Comparison of ENCODE assay signal across 8 cellular contexts in the genomic region with DNA sequence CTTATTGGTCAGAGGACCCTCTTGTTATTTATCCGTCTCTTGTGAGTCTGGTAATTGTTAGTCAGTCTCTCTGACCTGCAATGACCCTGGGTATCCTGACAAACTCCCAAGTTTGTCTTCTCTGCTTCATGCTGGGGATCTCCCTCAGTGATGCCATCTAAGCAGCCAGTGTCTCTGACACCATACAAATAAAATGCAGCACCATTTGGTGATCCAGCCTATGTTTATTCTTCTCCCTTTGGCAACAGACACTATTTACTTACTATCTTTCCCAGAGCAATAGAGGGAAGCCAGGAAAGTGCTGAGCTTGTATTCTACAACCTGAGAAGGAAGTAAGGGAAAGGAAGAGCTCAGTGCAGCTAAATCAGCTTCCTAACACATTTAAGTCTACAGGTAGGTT. TPM values are rescaled to one million over a fixed set of nuclear protein-coding genes. Genes with fewer than 3 reads are reported as not detected.
A peak's percentile ranks its signal among the peaks of the same experiment; 100 is the strongest.
DNase-seq lines count a peak whose midpoint lies in the region; ATAC-seq, FAIRE-seq and TF ChIP-seq lines count a peak whose summit lies in the region.

No MANE protein-coding gene starts in this region.

- peak overlapping the region; percentile 39; the same call in 1 of the 2 replicates for H3K9ac ChIP-seq in SK-N-SH

- no peaks in the 10 kb centered on the region for H3K9me2 ChIP-seq in SK-N-SH

- peaks cover 4% of the 10 kb centered on the region for H3F3A ChIP-seq in SK-N-SH (replicated peaks; ENCODE audit: insufficient read depth)

- no peaks in the 10 kb centered on the region for H3K9me3 ChIP-seq in SK-N-SH
- H3K9me3 ChIP-seq in A673 (ENCODE audit: low read depth, low read length, poor library complexity, severe bottlenecking) = no peaks in the 10 kb centered on the region

- H2AFZ ChIP-seq in SK-N-SH (ENCODE audit: low read depth) = no peak overlapping the region

- FAIRE-seq in D721Med (lab: Jason Lieb, UNC) = no peak

- no peak for ATAC-seq in HG03439 (IDR thresholded peaks at IDR 0.05; ENCODE audit: unreplicated experiment)

- no peak for TF ChIP-seq RAD21 in SK-N-SH (IDR thresholded peaks at IDR 0.05; ENCODE audit: low read length)

- H3K79me2 ChIP-seq in SK-N-SH (ENCODE audit: insufficient read depth) = peaks cover 51% of the 10 kb centered on the region

- BruUV-seq in A673 (replicated peaks; lab: Mats Ljungman, UMichigan) = no TSS peak

- H3K4me1 ChIP-seq in SK-N-SH (ENCODE audit: control insufficient read depth in 1 of 2, insufficient read depth in 2 of 2, low read depth in 1 of 2, low read length in 1 of 2) = peaks cover 4 to 11% of the 10 kb centered on the region in 2 experiments; a peak in 2 of 4 replicates
- H3K4me1 ChIP-seq in A673 (ENCODE audit: insufficient read depth, low read length, poor library complexity, severe bottlenecking) = peaks cover 52% of the 10 kb centered on the region

- no peak for TF ChIP-seq CTCF in SK-N-SH (IDR thresholded peaks at IDR 0.05)
- TF ChIP-seq CTCF in fibroblast of villous mesenchyme (IDR thresholded peaks at IDR 0.05; ENCODE audit: insufficient read depth, low read depth, low read length) = no peak
- TF ChIP-seq CTCF in A673 (conservative IDR thresholded peaks at IDR 0.05; ENCODE audit: low read depth, low read length) = no peak
- no peak for TF ChIP-seq CTCF in D721Med (IDR thresholded peaks at IDR 0.05; ENCODE audit: insufficient read depth, missing control alignments)

- CTCF ChIA-PET in SK-N-SH (lab: Yijun Ruan, JAX) = no interaction called here
- CTCF ChIA-PET in A673 (lab: Charles Lee) = no interaction called here

- intact Hi-C loops in A673 (cut with micrococcal nuclease; ENCODE audit: unreplicated experiment) = no loop called here

- TF ChIP-seq EP300 in SK-N-SH (IDR thresholded peaks at IDR 0.05; ENCODE audit: borderline replicate concordance in 1 of 2, low read depth in 1 of 2, low read length in 1 of 2) = no peak

- H3K27me3 ChIP-seq in SK-N-SH (ENCODE audit: insufficient read depth) (no peaks in the 10 kb centered on the region), A673 (replicated peaks; ENCODE audit: insufficient read depth, low read depth, low read length, poor library complexity) (no peaks in the 10 kb centered on the region)

- POLR2A ChIA-PET in SK-N-SH (lab: Yijun Ruan, JAX) = no interaction called here
- POLR2A ChIA-PET in A673 (lab: Charles Lee; ENCODE audit: low non-redundant PET) = no interaction called here

- H3K4me2 ChIP-seq in SK-N-SH = no peak overlapping the region

- DNase-seq in A172 (ENCODE audit: low spot score) (peak; percentile 40), ELR (ENCODE audit: low read depth) (peak; percentile 53), SK-N-SH (no peak), fibroblast of villous mesenchyme (ENCODE audit: low read depth) (peak; percentile 43), A673 (ENCODE audit: low spot score) (no peak), NCI-H1417 (lab: John Stamatoyannopoulos, UW) (no peak), D721Med (ENCODE audit: insufficient read length, low spot score) (no peak)

- H3K36me3 ChIP-seq in SK-N-SH (replicated peaks in 1 of 2; ENCODE audit: control insufficient read depth in 1 of 2, insufficient read depth in 2 of 2, low read length in 1 of 2) (peaks cover 0 to 6% of the 10 kb centered on the region in 2 experiments), A673 (ENCODE audit: insufficient read depth, low read length, poor library complexity, severe bottlenecking) (no peaks in the 10 kb centered on the region)

- H3K4me3 ChIP-seq in SK-N-SH (ENCODE audit: low read depth in 2 of 2, low read length in 1 of 2) = no peak overlapping the region
- H3K4me3 ChIP-seq in fibroblast of villous mesenchyme (ENCODE audit: low read depth, low read length) = no peak overlapping the region
- no peak overlapping the region for H3K4me3 ChIP-seq in A673 (ENCODE audit: low read depth, low read length, poor library complexity, severe bottlenecking)

- peak overlapping the region in 1 of 2 experiments; percentile 56; a peak in 2 of 4 replicates for H3K27ac ChIP-seq in SK-N-SH (ENCODE audit: low read depth in 2 of 2, low read length in 1 of 2)
- no peak overlapping the region for H3K27ac ChIP-seq in A673 (ENCODE audit: low read depth, low read length, poor library complexity, severe bottlenecking)

- H4K20me1 ChIP-seq in SK-N-SH (ENCODE audit: insufficient read depth) = peaks cover 29% of the 10 kb centered on the region

- 86% methylated on average over 1 of the region's 1 CpG for WGBS in SK-N-SH (ENCODE audit: low lambda C conversion rate)

TF ChIP-seq in SK-N-SH, 30 proteins besides CTCF, POLR2A, EP300 and RAD21:
- TF ChIP-seq FOXJ3 (CRISPR knock-in tag; IDR thresholded peaks at IDR 0.05) (no peak), RXRA (IDR thresholded peaks at IDR 0.05; ENCODE audit: borderline replicate concordance, low read depth) (peak; percentile 25; the same call in 1 of the 2 replicates), JUND (IDR thresholded peaks at IDR 0.05) (no peak), NFIC (IDR thresholded peaks at IDR 0.05; ENCODE audit: borderline replicate concordance) (no peak)
- TF ChIP-seq, protein P1, sequence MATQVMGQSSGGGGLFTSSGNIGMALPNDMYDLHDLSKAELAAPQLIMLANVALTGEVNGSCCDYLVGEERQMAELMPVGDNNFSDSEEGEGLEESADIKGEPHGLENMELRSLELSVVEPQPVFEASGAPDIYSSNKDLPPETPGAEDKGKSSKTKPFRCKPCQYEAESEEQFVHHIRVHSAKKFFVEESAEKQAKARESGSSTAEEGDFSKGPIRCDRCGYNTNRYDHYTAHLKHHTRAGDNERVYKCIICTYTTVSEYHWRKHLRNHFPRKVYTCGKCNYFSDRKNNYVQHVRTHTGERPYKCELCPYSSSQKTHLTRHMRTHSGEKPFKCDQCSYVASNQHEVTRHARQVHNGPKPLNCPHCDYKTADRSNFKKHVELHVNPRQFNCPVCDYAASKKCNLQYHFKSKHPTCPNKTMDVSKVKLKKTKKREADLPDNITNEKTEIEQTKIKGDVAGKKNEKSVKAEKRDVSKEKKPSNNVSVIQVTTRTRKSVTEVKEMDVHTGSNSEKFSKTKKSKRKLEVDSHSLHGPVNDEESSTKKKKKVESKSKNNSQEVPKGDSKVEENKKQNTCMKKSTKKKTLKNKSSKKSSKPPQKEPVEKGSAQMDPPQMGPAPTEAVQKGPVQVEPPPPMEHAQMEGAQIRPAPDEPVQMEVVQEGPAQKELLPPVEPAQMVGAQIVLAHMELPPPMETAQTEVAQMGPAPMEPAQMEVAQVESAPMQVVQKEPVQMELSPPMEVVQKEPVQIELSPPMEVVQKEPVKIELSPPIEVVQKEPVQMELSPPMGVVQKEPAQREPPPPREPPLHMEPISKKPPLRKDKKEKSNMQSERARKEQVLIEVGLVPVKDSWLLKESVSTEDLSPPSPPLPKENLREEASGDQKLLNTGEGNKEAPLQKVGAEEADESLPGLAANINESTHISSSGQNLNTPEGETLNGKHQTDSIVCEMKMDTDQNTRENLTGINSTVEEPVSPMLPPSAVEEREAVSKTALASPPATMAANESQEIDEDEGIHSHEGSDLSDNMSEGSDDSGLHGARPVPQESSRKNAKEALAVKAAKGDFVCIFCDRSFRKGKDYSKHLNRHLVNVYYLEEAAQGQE (IDR thresholded peaks at IDR 0.05; ENCODE audit: low read depth, low read length) = no peak

RNA-seq across cellular contexts. Expression of gene SERPINE2, which starts 15.9 kb away (rescaled TPM):
- 266 and 429 TPM in 2 replicates for total RNA-seq in A172 (2014; rRNA removed; shearing (Covaris generic))
- 105 and 249 TPM in 2 replicates for polyA plus RNA-seq in SK-N-SH (2012; rRNA removed)
- 307 and 310 TPM in 2 replicates for polyA plus RNA-seq in SK-N-SH (2012; cell fraction: cytosol; rRNA removed)
- polyA plus RNA-seq in SK-N-SH (2012; cell fraction: nucleus; rRNA removed) = 312 and 337 TPM in 2 replicates
- 180 and 242 TPM in 2 replicates for total RNA-seq in fibroblast of villous mesenchyme
- total RNA-seq in A673 (2021) = 331 and 380 TPM in 2 replicates

Comparison
In these comparisons a context has a peak if more than half of its experiments do, and no peak if none do; other contexts are left out.
1. DNase-seq: peak in A172 (single experiment), ELR (single experiment) and fibroblast of villous mesenchyme (single experiment); none in SK-N-SH (single experiment), A673 (single experiment), NCI-H1417 (0 of 3) and D721Med (single experiment).